16 cellular contexts compared by ENCODE assay signal in genomic region chr2:109694190-109694589, GRCh38.
A peak's percentile ranks its signal among the peaks of the same experiment; 100 is the strongest.
DNase-seq lines count a peak whose midpoint lies in the region; ATAC-seq, FAIRE-seq and TF ChIP-seq lines count a peak whose summit lies in the region.
"Had no signal": no experiment of that assay in that cellular context is flagged by ENCODE, and none has a peak within 500 bp of the region (broad histone marks: within the 10 kb centered on the region; RNA-seq: fewer than 3 reads in every experiment).

No MANE protein-coding gene starts in this region.

- WGBS in right lobe of liver (ENCODE audit: insufficient coverage, low coverage, low lambda C conversion rate, missing lambda C conversion rate), result 21% methylated on average over 2 of the region's 2 CpGs
- 30% methylated on average over 2 of the region's 2 CpGs for WGBS in urinary bladder
- WGBS in testis, 2 donors, result 37 to 53% methylated on average over 2 of the region's 2 CpGs

- no peak for FAIRE-seq in HTR-8/SVneo (lab: Jason Lieb, UNC)
- FAIRE-seq: GM12878 had no signal

- H3K36me3 ChIP-seq in right lobe of liver (no peaks in the 10 kb centered on the region), urinary bladder (ENCODE audit: insufficient read depth) (no peaks in the 10 kb centered on the region), testis (ENCODE audit: low read depth, missing control alignments) (no peaks in the 10 kb centered on the region)

- no peak for TF ChIP-seq CTCF in coronary artery (IDR thresholded peaks at IDR 0.05)
- no peak for TF ChIP-seq CTCF in right lobe of liver (IDR thresholded peaks at IDR 0.05)
- no peak for TF ChIP-seq CTCF in testis (IDR thresholded peaks at IDR 0.05)

- TF ChIP-seq POLR2A in right lobe of liver (IDR thresholded peaks at IDR 0.05), result no peak
- TF ChIP-seq POLR2A in testis (IDR thresholded peaks at IDR 0.05), result no peak

- H3K27me3 ChIP-seq in right lobe of liver (no peaks in the 10 kb centered on the region), testis (no peaks in the 10 kb centered on the region)

- peak; percentile 14 for DNase-seq in DMS 273 (lab: John Stamatoyannopoulos, UW; ENCODE audit: unreplicated experiment)
- DNase-seq in DMS 273 treated with DMSO at 0.1 percent for 48 hours (lab: John Stamatoyannopoulos, UW), result no peak
- no peak for DNase-seq in coronary artery (ENCODE audit: low spot score)
- DNase-seq in right lobe of liver, result peak in 1 of 3 donors; percentile 29
- no peak for DNase-seq in testis
- no peak for DNase-seq in HTR-8/SVneo (ENCODE audit: insufficient read length, low spot score)
- DNase-seq in NCI-H1048 (lab: John Stamatoyannopoulos, UW), result no peak
- DNase-seq: activated CD4-positive, alpha-beta T cell treated with anti-CD3 and anti-CD28 coated beads for 36 hours; activated T-cell treated with anti-CD3 and anti-CD28 coated beads, Interleukin-2, amount 50 U/mL, for 48 hours; HCEC 1CT; KBM-7; NCI-H2029; substantia nigra had no signal

- no peaks in the 10 kb centered on the region for H3K9me3 ChIP-seq in right lobe of liver
- H3K9me3 ChIP-seq in testis, result no peaks in the 10 kb centered on the region

- peak; percentile 1 to 57 (median 16) for ATAC-seq in right lobe of liver
- ATAC-seq: GM12878 had no signal

- H3K4me1 ChIP-seq in right lobe of liver (peaks cover 0 to 39% (median 10%) of the 10 kb centered on the region in 4 donors), urinary bladder (ENCODE audit: insufficient read depth) (peaks cover 7% of the 10 kb centered on the region), testis (peaks cover 44% of the 10 kb centered on the region)

- intact Hi-C loops in right lobe of liver (cut with DNase I) (no loop called here), testis (cut with DNase I; ENCODE audit: low total_unique reads) (no loop called here)

- H3K4me3 ChIP-seq in coronary artery, result no peak overlapping the region
- H3K4me3 ChIP-seq in right lobe of liver, result no peak overlapping the region
- H3K4me3 ChIP-seq in urinary bladder (ENCODE audit: low read depth, low read length), result no peak overlapping the region
- H3K4me3 ChIP-seq in testis, result no peak overlapping the region
- H3K4me3 ChIP-seq: GM12878 had no signal

- H3K27ac ChIP-seq in coronary artery, result peak overlapping the region; percentile 56 to 59
- H3K27ac ChIP-seq in right lobe of liver, result peak overlapping the region in 1 of 3 donors; percentile 39
- H3K27ac ChIP-seq in urinary bladder (ENCODE audit: low read depth), result peak overlapping the region; percentile 14
- no peak overlapping the region for H3K27ac ChIP-seq in testis
- H3K27ac ChIP-seq: 22Rv1 had no signal

Comparison
In these comparisons a context has a peak if more than half of its experiments do, and no peak if none do; other contexts are left out.
1. H3K27ac ChIP-seq: peak in coronary artery (2 of 2) and urinary bladder (single experiment); none in testis (0 of 2).